In the genomic region with DNA sequence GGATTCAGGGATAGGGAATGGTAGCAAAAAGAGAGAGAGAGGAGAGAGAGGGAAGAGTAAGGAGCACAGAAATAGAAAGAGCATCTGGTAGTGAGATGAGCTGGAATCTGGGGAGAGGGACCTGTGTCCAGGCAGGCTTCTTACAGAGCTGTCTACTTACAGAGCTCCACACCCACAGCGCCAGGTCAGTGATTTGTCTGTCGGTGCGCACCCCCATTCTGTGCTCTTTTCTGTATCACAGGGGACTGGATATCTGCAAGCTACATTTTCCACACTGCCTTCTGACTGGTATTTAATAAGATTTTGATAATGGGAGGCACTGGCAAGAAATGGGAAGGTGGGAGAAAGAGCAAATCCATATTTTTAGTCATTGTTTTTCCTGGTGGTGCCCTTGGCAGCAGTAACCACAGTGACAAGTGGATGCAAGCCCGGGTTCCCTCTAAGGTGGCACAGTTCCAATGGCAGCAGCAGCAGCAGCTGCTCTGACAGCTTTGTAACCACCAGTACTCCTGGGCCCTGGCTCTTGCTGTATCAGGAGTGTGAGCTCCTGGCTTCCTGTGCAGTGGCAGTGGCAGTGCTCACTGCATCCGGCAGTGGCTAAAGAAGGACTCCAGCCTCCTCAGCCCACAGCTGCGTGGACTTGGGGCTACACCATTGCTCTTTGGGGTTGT, we compare ENCODE assay signal across 9 cellular contexts.
DNase-seq lines count a peak whose midpoint lies in the region; ATAC-seq and TF ChIP-seq lines count a peak whose summit lies in the region.
"Had no signal": no experiment of that assay in that cellular context is flagged by ENCODE, and none has a peak within 500 bp of the region (broad histone marks: within the 10 kb centered on the region; RNA-seq: fewer than 3 reads in every experiment).

No MANE protein-coding gene starts in this region.

- intact Hi-C loops in dorsolateral prefrontal cortex (cut with DNase I), result no loop called here

- DNase-seq in Daoy (ENCODE audit: low read depth), result peak; percentile 20
- peak; percentile 71 for DNase-seq in NCI-H345 treated with DMSO at 0.1 percent for 48 hours (lab: John Stamatoyannopoulos, UW; ENCODE audit: unreplicated experiment)
- peak in 9 of 10 donors; percentile 9 to 72 (median 59) for DNase-seq in dorsolateral prefrontal cortex
- DNase-seq in osteocyte (ENCODE audit: extremely low spot score, unreplicated experiment), result no peak
- no peak for DNase-seq in T-helper 2 cell
- DNase-seq in stimulated activated naive CD4-positive, alpha-beta T cell treated with Interleukin-2 at 50 U/mL for 16 hours (lab: John Stamatoyannopoulos, UW), result no peak
- no peak for DNase-seq in effector CD8-positive, alpha-beta T cell (lab: John Stamatoyannopoulos, UW)
- DNase-seq: Karpas-422 had no signal

- TF ChIP-seq CTCF in dorsolateral prefrontal cortex (IDR thresholded peaks at IDR 0.05 in 54 of 56, conservative IDR thresholded peaks at IDR 0.05 in 2 of 56; ENCODE audit: low read depth in 1 of 56, partially characterized antibody in 56 of 56) (no peak), osteocyte (IDR thresholded peaks at IDR 0.05) (no peak)

- no peak overlapping the region for H3K4me3 Mint-ChIP-seq in osteocyte (ENCODE audit: unreplicated experiment)

- ATAC-seq in HG03565 (IDR thresholded peaks at IDR 0.05; ENCODE audit: unreplicated experiment), result no peak

- H3K36me3 Mint-ChIP-seq in osteocyte (ENCODE audit: unreplicated experiment), result no peaks in the 10 kb centered on the region

- no peaks in the 10 kb centered on the region for H3K9me3 Mint-ChIP-seq in osteocyte (ENCODE audit: unreplicated experiment)

- H3K27me3 Mint-ChIP-seq in osteocyte (ENCODE audit: unreplicated experiment), result no peaks in the 10 kb centered on the region

- H3K27me3 ChIP-seq in dorsolateral prefrontal cortex, result peaks cover 0 to 5% (median 0%) of the 10 kb centered on the region in 45 donors

- no peak overlapping the region for H3K27ac ChIP-seq in dorsolateral prefrontal cortex

- H3K4me1 Mint-ChIP-seq in osteocyte (ENCODE audit: unreplicated experiment), result peaks cover 20% of the 10 kb centered on the region

- peak overlapping the region in 2 of 59 donors; percentile 16 to 23 for H3K4me3 ChIP-seq in dorsolateral prefrontal cortex

- H3K27ac Mint-ChIP-seq in osteocyte (ENCODE audit: unreplicated experiment), result peak overlapping the region; percentile 54

Comparison
In these comparisons a context has a peak if more than half of its experiments do, and no peak if none do; other contexts are left out.
1. DNase-seq: peak in Daoy (single experiment), NCI-H345 treated with DMSO at 0.1 percent for 48 hours (single experiment) and dorsolateral prefrontal cortex (9 of 10); none in osteocyte (single experiment), T-helper 2 cell (0 of 5), stimulated activated naive CD4-positive, alpha-beta T cell treated with Interleukin-2 at 50 U/mL for 16 hours (single experiment) and effector CD8-positive, alpha-beta T cell (single experiment).